In genomic region chr19:33698576-33699435, GRCh38 we compare ENCODE assay signal across 24 cellular contexts.
"Had no signal": no experiment of that assay in that cellular context is flagged by ENCODE, and none has a peak within 500 bp of the region (broad histone marks: within the 10 kb centered on the region; RNA-seq: fewer than 3 reads in every experiment).

No MANE protein-coding gene starts in this region.

- H3K4me3 ChIP-seq: adrenal gland, colonic mucosa, dorsolateral prefrontal cortex, hepatocyte, left lung, ovary, psoas muscle, transverse colon had no signal

- H3K4me3 Mint-ChIP-seq: activated CD4-positive, alpha-beta memory T cell treated with anti-CD3 and anti-CD28 coated beads, Interleukin-2, amount 10 ng/mL, durations not matched to agents 7 days and 5 days; activated CD4-positive, alpha-beta T cell treated with anti-CD3 and anti-CD28 coated beads, Interleukin-2, amount 10 ng/mL, durations not matched to agents 24 days and 14 days; activated naive CD8-positive, alpha-beta T cell; central memory CD8-positive, alpha-beta T cell; effector memory CD8-positive, alpha-beta T cell; immature natural killer cell; naive thymus-derived CD4-positive, alpha-beta T cell; stimulated activated naive B cell treated with anti-CD40 and anti-IgM and Interleukin-4, amounts not matched to agents 10 μg/mL and 1 μg/mL and 100 μg/mL, for 72 hours had no signal

- H3K36me3 ChIP-seq: adrenal gland, colonic mucosa, left lung, ovary, transverse colon had no signal

- H3K9me3 Mint-ChIP-seq: activated CD4-positive, alpha-beta memory T cell treated with anti-CD3 and anti-CD28 coated beads, Interleukin-2, amount 10 ng/mL, durations not matched to agents 7 days and 5 days; activated CD4-positive, alpha-beta T cell treated with anti-CD3 and anti-CD28 coated beads, Interleukin-2, amount 10 ng/mL, durations not matched to agents 24 days and 14 days; central memory CD8-positive, alpha-beta T cell; effector memory CD8-positive, alpha-beta T cell; immature natural killer cell; naive thymus-derived CD4-positive, alpha-beta T cell had no signal

- H2AFZ ChIP-seq: hepatocyte had no signal

- H3K27me3 Mint-ChIP-seq: activated CD4-positive, alpha-beta memory T cell treated with anti-CD3 and anti-CD28 coated beads, Interleukin-2, amount 10 ng/mL, durations not matched to agents 7 days and 5 days; activated CD4-positive, alpha-beta T cell treated with anti-CD3 and anti-CD28 coated beads, Interleukin-2, amount 10 ng/mL, durations not matched to agents 24 days and 14 days had no signal

- H3K27ac ChIP-seq: adrenal gland, colonic mucosa, dorsolateral prefrontal cortex, hepatocyte, left lung, ovary, psoas muscle, transverse colon had no signal

- H3K27me3 ChIP-seq: adrenal gland, colonic mucosa, hepatocyte, ovary, transverse colon had no signal

- H3K36me3 Mint-ChIP-seq: activated naive CD8-positive, alpha-beta T cell; immature natural killer cell; naive thymus-derived CD4-positive, alpha-beta T cell; stimulated activated naive B cell treated with anti-CD40 and anti-IgM and Interleukin-4, amounts not matched to agents 10 μg/mL and 1 μg/mL and 100 μg/mL, for 72 hours had no signal

- H3K4me1 ChIP-seq: adrenal gland, colonic mucosa, left lung, psoas muscle, transverse colon had no signal

- H3K4me1 Mint-ChIP-seq: activated CD4-positive, alpha-beta memory T cell treated with anti-CD3 and anti-CD28 coated beads, Interleukin-2, amount 10 ng/mL, durations not matched to agents 7 days and 5 days; activated CD4-positive, alpha-beta T cell treated with anti-CD3 and anti-CD28 coated beads, Interleukin-2, amount 10 ng/mL, durations not matched to agents 24 days and 14 days; central memory CD8-positive, alpha-beta T cell; immature natural killer cell; naive thymus-derived CD4-positive, alpha-beta T cell; stimulated activated naive B cell treated with anti-CD40 and anti-IgM and Interleukin-4, amounts not matched to agents 10 μg/mL and 1 μg/mL and 100 μg/mL, for 72 hours had no signal

- H3K27ac Mint-ChIP-seq: activated CD4-positive, alpha-beta memory T cell treated with anti-CD3 and anti-CD28 coated beads, Interleukin-2, amount 10 ng/mL, durations not matched to agents 7 days and 5 days; activated CD4-positive, alpha-beta T cell treated with anti-CD3 and anti-CD28 coated beads, Interleukin-2, amount 10 ng/mL, durations not matched to agents 24 days and 14 days; activated naive CD8-positive, alpha-beta T cell; effector memory CD8-positive, alpha-beta T cell; immature natural killer cell; naive thymus-derived CD4-positive, alpha-beta T cell had no signal

- ATAC-seq: activated CD4-positive, CD25-positive, alpha-beta regulatory T cell treated with anti-CD3 and anti-CD28 coated beads, Interleukin-2, amount 50 U/mL, for 24 hours; effector memory CD8-positive, alpha-beta T cell; esophagus mucosa; left lung; naive thymus-derived CD4-positive, alpha-beta T cell; psoas muscle; right cardiac atrium; stimulated activated naive B cell treated with anti-CD40 and anti-IgM and Interleukin-4, amounts not matched to agents 10 μg/mL and 1 μg/mL and 100 μg/mL, for 72 hours had no signal

- H3K4me2 ChIP-seq: hepatocyte had no signal

- DNase-seq: activated CD4-positive, alpha-beta memory T cell treated with anti-CD3 and anti-CD28 coated beads, Interleukin-2, amount 10 ng/mL, durations not matched to agents 7 days and 5 days; activated CD4-positive, alpha-beta T cell treated with anti-CD3 and anti-CD28 coated beads, Interleukin-2, amount 10 ng/mL, durations not matched to agents 24 days and 14 days; activated naive CD4-positive, alpha-beta T cell; activated T-cell treated with anti-CD3 and anti-CD28 coated beads for 4 hours; adrenal gland; colonic mucosa; effector memory CD8-positive, alpha-beta T cell; foreskin melanocyte; immature natural killer cell; kidney glomerular epithelial cell; naive thymus-derived CD4-positive, alpha-beta T cell; psoas muscle; right cardiac atrium; stimulated activated CD4-positive, alpha-beta T cell treated with anti-CD3 and anti-CD28 coated beads, Interleukin-1b, Interleukin-23, amount 100 ng/mL, for 48 hours; stimulated activated naive B cell treated with anti-CD40 and anti-IgM and Interleukin-4, amounts not matched to agents 10 μg/mL and 1 μg/mL and 100 μg/mL, for 72 hours; transverse colon had no signal

- H3K79me2 ChIP-seq: hepatocyte had no signal

- H3K9me3 ChIP-seq: adrenal gland, colonic mucosa, left lung, ovary, psoas muscle, transverse colon had no signal
